ENCODE assay signal across 21 cellular contexts in the genomic region with DNA sequence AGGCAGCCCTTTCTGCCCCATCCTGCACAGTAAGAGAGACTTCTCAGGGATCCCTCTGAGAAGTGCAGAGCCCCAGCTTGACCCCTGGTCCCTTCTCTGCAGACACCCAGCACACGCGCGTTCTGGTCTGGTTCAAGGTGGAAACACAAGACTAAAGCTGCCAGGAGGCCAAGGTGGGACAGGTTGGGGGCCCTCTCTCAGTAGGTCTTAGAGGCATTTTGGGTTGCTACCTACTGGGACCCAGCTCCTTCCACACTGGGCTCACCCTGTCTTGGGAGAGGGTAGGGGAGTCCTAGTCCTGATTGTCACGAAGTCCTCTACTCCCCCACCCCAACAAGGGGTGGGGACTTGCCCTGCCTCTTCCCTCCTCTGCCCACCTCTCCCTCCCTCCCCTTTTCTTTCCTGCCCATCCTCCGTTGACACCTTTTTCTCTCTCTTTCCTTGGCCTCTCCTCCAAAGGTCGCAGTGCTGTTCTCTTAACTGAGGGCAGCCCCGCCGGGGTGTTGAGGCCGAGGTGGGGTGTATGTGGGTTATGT. TPM values are rescaled to one million over a fixed set of nuclear protein-coding genes. Genes with fewer than 3 reads are reported as not detected.
"Had no signal": no experiment of that assay in that cellular context is flagged by ENCODE, and none has a peak within 500 bp of the region (broad histone marks: within the 10 kb centered on the region; RNA-seq: fewer than 3 reads in every experiment).

No MANE protein-coding gene starts in this region.

- H3K4me1 ChIP-seq: adrenal gland, foreskin keratinocyte, pancreas, spleen, upper lobe of right lung had no signal

- H3K4me3 Mint-ChIP-seq: activated CD4-positive, alpha-beta T cell treated with anti-CD3 and anti-CD28 coated beads, Interleukin-2, amount 10 ng/mL, durations not matched to agents 7 days and 5 days had no signal

- H3K36me3 Mint-ChIP-seq: activated naive CD4-positive, alpha-beta T cell treated with anti-CD3 and anti-CD28 coated beads, Interleukin-2, amount 50 U/mL, for 72 hours had no signal

- DNase-seq: activated CD4-positive, alpha-beta T cell treated with anti-CD3 and anti-CD28 coated beads, Interleukin-2, amount 10 ng/mL, durations not matched to agents 7 days and 5 days; activated CD8-positive, alpha-beta memory T cell treated with anti-CD3 and anti-CD28 coated beads, Interleukin-2, amount 50 U/mL, for 4 hours; activated effector memory CD4-positive, alpha-beta T cell treated with anti-CD3 and anti-CD28 coated beads, Interleukin-2, amount 50 U/mL, for 16 hours; activated T-cell treated with anti-CD3 and anti-CD28 coated beads, Interleukin-2, amount 50 U/mL, for 48 hours; foreskin keratinocyte; spleen; stimulated activated CD8-positive, alpha-beta memory T cell treated with anti-CD3 and anti-CD28 coated beads, Interleukin-4, amount 100 ng/mL, for 48 hours; stimulated activated naive CD4-positive, alpha-beta T cell treated with Interleukin-2 at 50 U/mL for 16 hours; upper lobe of right lung had no signal

- H3K36me3 ChIP-seq: adrenal gland, cardiac muscle cell, pancreas, thoracic aorta, upper lobe of right lung had no signal

- H3K4me3 ChIP-seq: adrenal gland, cardiac muscle cell, pancreas, spleen, thoracic aorta, upper lobe of right lung had no signal

- H3K27me3 ChIP-seq: adrenal gland, foreskin keratinocyte, pancreas, spleen, upper lobe of right lung had no signal

- H3K27ac ChIP-seq: adrenal gland, cardiac muscle cell, epithelial cell of prostate, foreskin keratinocyte, pancreas, spleen, thoracic aorta, upper lobe of right lung had no signal

- H3K27me3 Mint-ChIP-seq: activated CD4-positive, alpha-beta T cell treated with anti-CD3 and anti-CD28 coated beads, Interleukin-2, amount 10 ng/mL, durations not matched to agents 7 days and 5 days had no signal

- H3K27ac Mint-ChIP-seq: activated CD4-positive, alpha-beta T cell treated with anti-CD3 and anti-CD28 coated beads, Interleukin-2, amount 10 ng/mL, durations not matched to agents 7 days and 5 days; activated naive CD4-positive, alpha-beta T cell treated with anti-CD3 and anti-CD28 coated beads, Interleukin-2, amount 50 U/mL, for 72 hours had no signal

- ATAC-seq: activated naive CD4-positive, alpha-beta T cell treated with anti-CD3 and anti-CD28 coated beads, Interleukin-2, amount 50 U/mL, for 72 hours; foreskin keratinocyte; upper lobe of right lung had no signal

- H3K9me3 Mint-ChIP-seq: activated CD4-positive, alpha-beta T cell treated with anti-CD3 and anti-CD28 coated beads, Interleukin-2, amount 10 ng/mL, durations not matched to agents 7 days and 5 days; activated naive CD4-positive, alpha-beta T cell treated with anti-CD3 and anti-CD28 coated beads, Interleukin-2, amount 50 U/mL, for 72 hours had no signal

- H3K4me1 Mint-ChIP-seq: activated CD4-positive, alpha-beta T cell treated with anti-CD3 and anti-CD28 coated beads, Interleukin-2, amount 10 ng/mL, durations not matched to agents 7 days and 5 days had no signal

RNA-seq across cellular contexts. Expression of a gene that starts 0.8 kb away (rescaled TPM):
- total RNA-seq: activated CD4-positive, alpha-beta T cell treated with anti-CD3 and anti-CD28 coated beads, Interleukin-2, amount 10 ng/mL, durations not matched to agents 7 days and 5 days; activated naive CD4-positive, alpha-beta T cell treated with anti-CD3 and anti-CD28 coated beads, Interleukin-2, amount 50 U/mL, for 72 hours; dermis microvascular lymphatic vessel endothelial cell; fibroblast of lung; foreskin keratinocyte; lung microvascular endothelial cell; mononuclear cell; renal cortical epithelial cell; T-helper 1 cell treated with Interleukin-12 subunit alpha and Interleukin-12 subunit beta and Interleukin-4 antibody, amounts not matched to agents 30 ng/mL and 1 ng/mL, for 36 hours; upper lobe of right lung had no signal
- polyA plus RNA-seq: cardiac muscle cell, fibroblast of lung had no signal

RNA-seq across cellular contexts. Expression of a gene that starts 31.7 kb away (rescaled TPM):
- total RNA-seq: activated naive CD4-positive, alpha-beta T cell treated with anti-CD3 and anti-CD28 coated beads, Interleukin-2, amount 50 U/mL, for 72 hours; mononuclear cell; spleen; T-helper 1 cell treated with Interleukin-12 subunit alpha and Interleukin-12 subunit beta and Interleukin-4 antibody, amounts not matched to agents 30 ng/mL and 1 ng/mL, for 36 hours; thoracic aorta; upper lobe of right lung had no signal
